18 cellular contexts compared by ENCODE assay signal in the genomic region with DNA sequence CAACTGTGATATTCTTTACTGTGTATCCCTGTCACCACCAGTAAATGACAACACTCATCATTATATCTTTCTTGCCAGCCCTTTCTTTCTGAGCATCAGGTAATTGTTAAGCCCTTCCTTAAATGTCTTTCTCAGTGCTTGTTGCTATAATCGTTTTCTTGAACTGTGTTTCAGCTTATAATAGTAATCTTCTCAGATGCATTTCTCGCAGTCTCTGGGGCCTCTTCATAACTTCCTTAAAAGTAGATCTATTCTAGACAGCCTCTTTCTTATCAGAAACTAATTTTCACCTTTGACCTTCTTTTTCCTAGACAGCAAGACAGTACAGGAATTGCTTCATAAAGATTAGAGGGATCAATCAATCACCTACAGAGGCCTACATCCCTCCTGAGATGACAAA.
A peak's percentile ranks its signal among the peaks of the same experiment; 100 is the strongest.
DNase-seq lines count a peak whose midpoint lies in the region; ATAC-seq and TF ChIP-seq lines count a peak whose summit lies in the region.
"Had no signal": no experiment of that assay in that cellular context is flagged by ENCODE, and none has a peak within 500 bp of the region (broad histone marks: within the 10 kb centered on the region; RNA-seq: fewer than 3 reads in every experiment).

No MANE protein-coding gene starts in this region.

- intact Hi-C loops in right cardiac atrium (cut with DNase I), result no loop called here
- intact Hi-C loops in mucosa of descending colon (cut with DNase I, micrococcal nuclease), result no loop called here

- H3K27me3 ChIP-seq in cardiac muscle cell (no peaks in the 10 kb centered on the region), right cardiac atrium (ENCODE audit: control insufficient read depth, insufficient read depth) (no peaks in the 10 kb centered on the region)
- H3K27me3 ChIP-seq: esophagus muscularis mucosa had no signal

- H3K4me3 ChIP-seq in cardiac muscle cell (no peak overlapping the region), right cardiac atrium (ENCODE audit: low read length) (no peak overlapping the region), mucosa of descending colon (no peak overlapping the region)
- H3K4me3 ChIP-seq: esophagus muscularis mucosa had no signal

- DNase-seq in cardiac muscle cell (ENCODE audit: low read depth in 1 of 2, low spot score in 1 of 2) (no peak), right cardiac atrium (no peak), SKM-1 treated with dmso at 0.1 percent for 144 hours (lab: John Stamatoyannopoulos, UW; ENCODE audit: unreplicated experiment) (no peak), mucosa of descending colon (no peak), foreskin melanocyte (no peak), activated T-cell treated with anti-CD3 and anti-CD28 coated beads for 4 hours (no peak)
- DNase-seq: activated B cell treated with CpG ODN at 0.5 μM for 24 hours; activated CD8-positive, alpha-beta memory T cell treated with anti-CD3 and anti-CD28 coated beads for 24 hours; HCEC 1CT; NCI-H146; NCI-H226; NK-92 treated with Interleukin-12 subunit alpha and Interleukin-12 subunit beta, amount 100 ng/mL, for 24 hours; stimulated activated naive CD8-positive, alpha-beta T cell treated with anti-CD3 and anti-CD28 coated beads, Interleukin-15, amount 100 ng/mL, for 72 hours had no signal

- H3K27ac ChIP-seq in cardiac muscle cell, result peak overlapping the region; percentile 47
- no peak overlapping the region for H3K27ac ChIP-seq in right cardiac atrium (ENCODE audit: low read length)
- H3K27ac ChIP-seq: C4-2B, esophagus muscularis mucosa had no signal

- H3K4me1 ChIP-seq in cardiac muscle cell (ENCODE audit: low read depth) (peaks cover 8% of the 10 kb centered on the region), right cardiac atrium (ENCODE audit: control insufficient read depth, insufficient read depth, low read length) (no peaks in the 10 kb centered on the region), mucosa of descending colon (ENCODE audit: low read depth) (no peaks in the 10 kb centered on the region)
- H3K4me1 ChIP-seq: esophagus muscularis mucosa had no signal

- TF ChIP-seq CTCF in cardiac muscle cell (IDR thresholded peaks at IDR 0.05; ENCODE audit: low read depth, low read length) (no peak), mucosa of descending colon (IDR thresholded peaks at IDR 0.05) (no peak)

- no peaks in the 10 kb centered on the region for H3K36me3 ChIP-seq in cardiac muscle cell
- no peaks in the 10 kb centered on the region for H3K36me3 ChIP-seq in mucosa of descending colon (ENCODE audit: low read depth)
- H3K36me3 ChIP-seq: esophagus muscularis mucosa had no signal

- H3K9me3 ChIP-seq in cardiac muscle cell (ENCODE audit: low read depth) (no peaks in the 10 kb centered on the region), right cardiac atrium (ENCODE audit: control insufficient read depth, low read length) (no peaks in the 10 kb centered on the region), mucosa of descending colon (no peaks in the 10 kb centered on the region)
- H3K9me3 ChIP-seq: esophagus muscularis mucosa had no signal

- 47% methylated on average over 2 of the region's 2 CpGs for WGBS in right cardiac atrium

- ATAC-seq in right cardiac atrium (no peak), GM21786 (IDR thresholded peaks at IDR 0.05; ENCODE audit: unreplicated experiment) (peak; percentile 12), HG03159 (IDR thresholded peaks at IDR 0.05; ENCODE audit: unreplicated experiment) (peak; percentile 26), mucosa of descending colon (no peak)
- ATAC-seq: sciatic nerve; stimulated activated naive CD8-positive, alpha-beta T cell treated with anti-CD3 and anti-CD28 coated beads, Interleukin-15, amount 100 ng/mL, for 72 hours had no signal

Comparison
In these comparisons a context has a peak if more than half of its experiments do, and no peak if none do; other contexts are left out.
1. ATAC-seq: peak in GM21786 (single experiment) and HG03159 (single experiment); none in right cardiac atrium (0 of 2) and mucosa of descending colon (single experiment).